In the genomic region with DNA sequence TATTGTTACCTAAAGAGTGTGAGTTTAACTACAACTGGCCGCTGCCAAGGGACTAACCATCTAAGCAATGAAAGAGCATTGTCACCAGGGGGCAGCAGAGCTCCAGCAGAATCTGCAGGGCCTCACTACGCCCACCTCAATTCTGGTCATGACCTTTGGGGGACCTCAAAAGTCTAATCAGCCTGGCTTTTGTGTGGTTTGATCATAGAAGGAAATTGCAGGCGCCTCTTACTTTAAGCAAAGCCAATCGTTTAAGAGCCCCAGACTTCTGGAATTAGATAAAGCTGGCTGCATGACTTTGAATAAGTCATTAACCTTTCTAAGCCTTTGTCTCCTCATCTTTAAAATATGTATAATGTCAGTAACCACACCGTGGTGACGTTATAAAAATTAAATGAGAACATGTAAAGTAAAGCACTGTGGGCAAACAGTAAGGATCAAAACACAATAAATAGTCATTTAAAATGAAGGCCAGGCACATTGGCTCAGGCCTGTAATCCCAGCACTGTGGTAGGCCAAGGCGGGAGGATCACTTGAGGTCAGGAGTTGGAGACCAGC, we compare ENCODE assay signal across 10 cellular contexts. TPM values are rescaled to one million over a fixed set of nuclear protein-coding genes. Genes with fewer than 3 reads are reported as not detected.
A peak's percentile ranks its signal among the peaks of the same experiment; 100 is the strongest.
DNase-seq lines count a peak whose midpoint lies in the region; ATAC-seq and TF ChIP-seq lines count a peak whose summit lies in the region.
"Had no signal": no experiment of that assay in that cellular context is flagged by ENCODE, and none has a peak within 500 bp of the region (broad histone marks: within the 10 kb centered on the region; RNA-seq: fewer than 3 reads in every experiment).

No MANE protein-coding gene starts in this region.

- H3K36me3 ChIP-seq in kidney epithelial cell (ENCODE audit: control insufficient read depth, insufficient read depth, low read length) = no peaks in the 10 kb centered on the region

- H3K4me3 ChIP-seq in kidney epithelial cell (ENCODE audit: low read depth, low read length) = no peak overlapping the region
- H3K4me3 ChIP-seq: skin epidermis had no signal

- DNase-seq in CD4-positive, alpha-beta T cell = peak in 2 of 10 experiments; percentile 0 to 10
- DNase-seq in NCI-H748 (lab: John Stamatoyannopoulos, UW; ENCODE audit: unreplicated experiment) (peak; percentile 63), kidney epithelial cell (ENCODE audit: low read depth) (peak; percentile 4), middle frontal gyrus (ENCODE audit: extremely low spot score, low spot score) (no peak)
- DNase-seq in activated naive CD8-positive, alpha-beta T cell treated with anti-CD3 and anti-CD28 coated beads, Interleukin-2, amount 10 ng/mL, durations not matched to agents 7 days and 5 days = peak; percentile 38
- peak; percentile 14 for DNase-seq in stimulated activated naive B cell treated with anti-CD40 and anti-IgM and Interleukin-4, amounts not matched to agents 10 μg/mL and 1 μg/mL and 100 μg/mL, for 72 hours

- POLR2A ChIA-PET in CD4-positive, alpha-beta T cell (lab: Charles Lee) = no interaction called here
- POLR2A ChIA-PET in activated naive CD8-positive, alpha-beta T cell treated with anti-CD3 and anti-CD28 coated beads, Interleukin-2, amount 10 ng/mL, durations not matched to agents 7 days and 5 days (lab: Charles Lee) = no interaction called here

- peak; percentile 18 for TF ChIP-seq CTCF in CD4-positive, alpha-beta T cell (IDR thresholded peaks at IDR 0.05)
- TF ChIP-seq CTCF in kidney epithelial cell (IDR thresholded peaks at IDR 0.05; ENCODE audit: insufficient read depth, low read length, poor library complexity, severe bottlenecking) = peak; percentile 79

- no peak overlapping the region for H3K4me3 Mint-ChIP-seq in CD4-positive, alpha-beta T cell
- H3K4me3 Mint-ChIP-seq in activated naive CD8-positive, alpha-beta T cell treated with anti-CD3 and anti-CD28 coated beads, Interleukin-2, amount 10 ng/mL, durations not matched to agents 7 days and 5 days = no peak overlapping the region
- no peak overlapping the region for H3K4me3 Mint-ChIP-seq in stimulated activated naive B cell treated with anti-CD40 and anti-IgM and Interleukin-4, amounts not matched to agents 10 μg/mL and 1 μg/mL and 100 μg/mL, for 72 hours
- H3K4me3 Mint-ChIP-seq: T-cell had no signal

- H3K27ac ChIP-seq in CD4-positive, alpha-beta T cell (ENCODE audit: low read depth, low read length) = no peak overlapping the region
- H3K27ac ChIP-seq: skin epidermis had no signal

- H3K36me3 Mint-ChIP-seq in CD4-positive, alpha-beta T cell (ENCODE audit: low read depth) = no peaks in the 10 kb centered on the region
- H3K36me3 Mint-ChIP-seq in activated naive CD8-positive, alpha-beta T cell treated with anti-CD3 and anti-CD28 coated beads, Interleukin-2, amount 10 ng/mL, durations not matched to agents 7 days and 5 days = no peaks in the 10 kb centered on the region
- H3K36me3 Mint-ChIP-seq in stimulated activated naive B cell treated with anti-CD40 and anti-IgM and Interleukin-4, amounts not matched to agents 10 μg/mL and 1 μg/mL and 100 μg/mL, for 72 hours = no peaks in the 10 kb centered on the region
- H3K36me3 Mint-ChIP-seq: T-cell had no signal

- no peaks in the 10 kb centered on the region for H3K4me1 Mint-ChIP-seq in CD4-positive, alpha-beta T cell (ENCODE audit: low read depth)
- H3K4me1 Mint-ChIP-seq in activated naive CD8-positive, alpha-beta T cell treated with anti-CD3 and anti-CD28 coated beads, Interleukin-2, amount 10 ng/mL, durations not matched to agents 7 days and 5 days = no peaks in the 10 kb centered on the region
- H3K4me1 Mint-ChIP-seq in stimulated activated naive B cell treated with anti-CD40 and anti-IgM and Interleukin-4, amounts not matched to agents 10 μg/mL and 1 μg/mL and 100 μg/mL, for 72 hours = no peaks in the 10 kb centered on the region
- H3K4me1 Mint-ChIP-seq: T-cell had no signal

- ATAC-seq in CD4-positive, alpha-beta T cell (ENCODE audit: poor library complexity) = no peak
- ATAC-seq in GM18867 (IDR thresholded peaks at IDR 0.05; ENCODE audit: unreplicated experiment) (peak; percentile 61), GM19463 (IDR thresholded peaks at IDR 0.05; ENCODE audit: unreplicated experiment) (no peak)
- ATAC-seq in activated naive CD8-positive, alpha-beta T cell treated with anti-CD3 and anti-CD28 coated beads, Interleukin-2, amount 10 ng/mL, durations not matched to agents 7 days and 5 days (ENCODE audit: low read depth) = no peak
- ATAC-seq in stimulated activated naive B cell treated with anti-CD40 and anti-IgM and Interleukin-4, amounts not matched to agents 10 μg/mL and 1 μg/mL and 100 μg/mL, for 72 hours (replicated peaks) = peak in 1 of 2 donors; percentile 38
- ATAC-seq: T-cell had no signal

- intact Hi-C loops in CD4-positive, alpha-beta T cell (cut with DNase I, micrococcal nuclease) = no loop called here

- no peak overlapping the region for H3K27ac Mint-ChIP-seq in CD4-positive, alpha-beta T cell
- H3K27ac Mint-ChIP-seq in activated naive CD8-positive, alpha-beta T cell treated with anti-CD3 and anti-CD28 coated beads, Interleukin-2, amount 10 ng/mL, durations not matched to agents 7 days and 5 days = no peak overlapping the region
- no peak overlapping the region for H3K27ac Mint-ChIP-seq in stimulated activated naive B cell treated with anti-CD40 and anti-IgM and Interleukin-4, amounts not matched to agents 10 μg/mL and 1 μg/mL and 100 μg/mL, for 72 hours
- H3K27ac Mint-ChIP-seq: T-cell had no signal

- peaks cover 5% of the 10 kb centered on the region for H3K27me3 Mint-ChIP-seq in CD4-positive, alpha-beta T cell
- H3K27me3 Mint-ChIP-seq in activated naive CD8-positive, alpha-beta T cell treated with anti-CD3 and anti-CD28 coated beads, Interleukin-2, amount 10 ng/mL, durations not matched to agents 7 days and 5 days = no peaks in the 10 kb centered on the region
- H3K27me3 Mint-ChIP-seq in stimulated activated naive B cell treated with anti-CD40 and anti-IgM and Interleukin-4, amounts not matched to agents 10 μg/mL and 1 μg/mL and 100 μg/mL, for 72 hours = peaks cover 0 to 8% of the 10 kb centered on the region in 2 donors

- H3K9me3 ChIP-seq in CD4-positive, alpha-beta T cell (ENCODE audit: control insufficient read depth, low read length) = peaks cover 9% of the 10 kb centered on the region

- peaks cover 4% of the 10 kb centered on the region for H3K27me3 ChIP-seq in CD4-positive, alpha-beta T cell (ENCODE audit: control insufficient read depth, insufficient read depth, low read length)
- H3K27me3 ChIP-seq in kidney epithelial cell (ENCODE audit: control insufficient read depth, insufficient read depth, low read length) = no peaks in the 10 kb centered on the region

- CTCF ChIA-PET in CD4-positive, alpha-beta T cell (lab: Charles Lee) = interaction anchor here (0.7 kb wide), 1 partner anchor 254 kb away, joined by 3 read pairs; no protein-coding TSS in a partner anchor

- no peaks in the 10 kb centered on the region for H3K9me3 Mint-ChIP-seq in CD4-positive, alpha-beta T cell
- no peaks in the 10 kb centered on the region for H3K9me3 Mint-ChIP-seq in activated naive CD8-positive, alpha-beta T cell treated with anti-CD3 and anti-CD28 coated beads, Interleukin-2, amount 10 ng/mL, durations not matched to agents 7 days and 5 days
- peaks cover 0 to 1% of the 10 kb centered on the region in 2 donors for H3K9me3 Mint-ChIP-seq in stimulated activated naive B cell treated with anti-CD40 and anti-IgM and Interleukin-4, amounts not matched to agents 10 μg/mL and 1 μg/mL and 100 μg/mL, for 72 hours

RNA-seq across cellular contexts. Expression of gene TBX3, which starts 58.6 kb away (rescaled TPM):
- total RNA-seq in CD4-positive, alpha-beta T cell = under 1 TPM in 1 of 2 experiments, not detected in 1; 0.08 TPM
- total RNA-seq in activated naive CD8-positive, alpha-beta T cell treated with anti-CD3 and anti-CD28 coated beads, Interleukin-2, amount 10 ng/mL, durations not matched to agents 7 days and 5 days = not detected
- total RNA-seq in kidney epithelial cell = 12.2 and 12.7 TPM in 2 replicates

Comparison
In these comparisons a context has a peak if more than half of its experiments do, and no peak if none do; other contexts are left out.
1. RNA of gene TBX3, which starts 58.6 kb away (total RNA-seq): 12.2 to 12.7 TPM in kidney epithelial cell; 0.08 TPM in CD4-positive, alpha-beta T cell and not detected in activated naive CD8-positive, alpha-beta T cell treated with anti-CD3 and anti-CD28 coated beads, Interleukin-2, amount 10 ng/mL, durations not matched to agents 7 days and 5 days; every median in the first group is over 10 times any median in the second.